ENCODE assay signal across 8 cellular contexts in genomic region chr2:27627963-27628766, GRCh38. TPM values are rescaled to one million over a fixed set of nuclear protein-coding genes. Genes with fewer than 3 reads are reported as not detected.
DNase-seq lines count a peak whose midpoint lies in the region; ATAC-seq and TF ChIP-seq lines count a peak whose summit lies in the region.

No MANE protein-coding gene starts in this region.

- intact Hi-C loops in CD4-positive, alpha-beta T cell (cut with DNase I, micrococcal nuclease) = loop anchor here (2.0 to 10.0 kb wide), 9 partner anchors 35 to 557 kb away; partner anchors contain the start of genes ZNF512 (in 2 of the 2), IFT172 (in 1 of the 2), KRTCAP3 (in 1 of the 2) and OST4 (in 1 of the 2)
- intact Hi-C loops in activated T-helper 2 cell treated with anti-CD3 and anti-CD28 coated beads, Interferon-gamma antibody, Interleukin-2, Interleukin-4, amounts not matched to agents 10 μg/mL and 5 μg/mL and 100 μg/mL, durations not matched to agents 14 hours and 24 hours and 36 hours (cut with micrococcal nuclease) = loop anchor here (1.0 to 2.0 kb wide), 4 partner anchors 10 to 199 kb away; partner anchors contain the start of genes IFT172 and NRBP1

- H3K27ac Mint-ChIP-seq in CD4-positive, alpha-beta T cell = no peak overlapping the region
- peak overlapping the region; percentile 38 for H3K27ac Mint-ChIP-seq in activated T-helper 2 cell treated with anti-CD3 and anti-CD28 coated beads, Interferon-gamma antibody, Interleukin-2, Interleukin-4, amounts not matched to agents 10 μg/mL and 5 μg/mL and 100 μg/mL, durations not matched to agents 14 hours and 24 hours and 36 hours
- no peak overlapping the region for H3K27ac Mint-ChIP-seq in activated CD4-positive, alpha-beta T cell treated with anti-CD3 and anti-CD28 coated beads, Interleukin-2, amount 10 ng/mL, durations not matched to agents 7 days and 5 days
- peak overlapping the region in 3 of 6 donors; percentile 67 to 81 (median 80) for H3K27ac Mint-ChIP-seq in immature natural killer cell

- H3K9me3 ChIP-seq in CD4-positive, alpha-beta T cell (ENCODE audit: control insufficient read depth, low read length) = no peaks in the 10 kb centered on the region
- H3K9me3 ChIP-seq in hepatocyte (ENCODE audit: low read depth) (no peaks in the 10 kb centered on the region), skeletal muscle satellite cell (replicated peaks; ENCODE audit: low read length) (no peaks in the 10 kb centered on the region)

- peak; percentile 17 for ATAC-seq in CD4-positive, alpha-beta T cell (ENCODE audit: poor library complexity)
- peak; percentile 13 for ATAC-seq in GM19452 (IDR thresholded peaks at IDR 0.05; ENCODE audit: unreplicated experiment)

- CTCF ChIA-PET in CD4-positive, alpha-beta T cell (lab: Charles Lee) = interaction anchor here (1.0 to 3.1 kb wide), 4 partner anchors 23 to 199 kb away, joined by 3 to 17 read pairs (median 4); partner anchors contain the start of genes NRBP1, SLC4A1AP and SUPT7L
- CTCF ChIA-PET in activated CD4-positive, alpha-beta T cell treated with anti-CD3 and anti-CD28 coated beads, Interleukin-2, amount 10 ng/mL, durations not matched to agents 7 days and 5 days (lab: Charles Lee) = interaction anchor here (0.6 to 1.7 kb wide), 7 partner anchors 11 to 363 kb away, joined by 3 to 6 read pairs (median 5); no protein-coding TSS in a partner anchor

- H3K27ac ChIP-seq in CD4-positive, alpha-beta T cell (ENCODE audit: low read depth, low read length) = peak overlapping the region; percentile 72
- H3K27ac ChIP-seq in hepatocyte = peak overlapping the region; percentile 88

- 4% methylated on average over 19 of the region's 21 CpGs for WGBS in hepatocyte (ENCODE audit: low lambda C conversion rate, missing lambda C conversion rate)

- H3K4me1 ChIP-seq in hepatocyte (ENCODE audit: insufficient read depth) = peaks cover 14% of the 10 kb centered on the region
- H3K4me1 ChIP-seq in skeletal muscle satellite cell (ENCODE audit: control insufficient read depth, insufficient read depth, low read length) = peaks cover 33% of the 10 kb centered on the region

- POLR2A ChIA-PET in CD4-positive, alpha-beta T cell (lab: Charles Lee) = interaction anchor here (0.6 to 1.9 kb wide), 12 partner anchors 13 to 305 kb away, joined by 3 to 20 read pairs (median 5); partner anchors contain the start of genes BABAM2, GTF3C2, MPV17 and NRBP1
- POLR2A ChIA-PET in activated CD4-positive, alpha-beta T cell treated with anti-CD3 and anti-CD28 coated beads, Interleukin-2, amount 10 ng/mL, durations not matched to agents 7 days and 5 days (lab: Charles Lee) = interaction anchor here (0.6 kb wide), 1 partner anchor 773 kb away, joined by 9 read pairs; no protein-coding TSS in a partner anchor

- H3K36me3 Mint-ChIP-seq in CD4-positive, alpha-beta T cell (ENCODE audit: low read depth) = peaks cover 41% of the 10 kb centered on the region
- peaks cover 48% of the 10 kb centered on the region for H3K36me3 Mint-ChIP-seq in activated T-helper 2 cell treated with anti-CD3 and anti-CD28 coated beads, Interferon-gamma antibody, Interleukin-2, Interleukin-4, amounts not matched to agents 10 μg/mL and 5 μg/mL and 100 μg/mL, durations not matched to agents 14 hours and 24 hours and 36 hours (ENCODE audit: low read depth)
- peaks cover 37% of the 10 kb centered on the region for H3K36me3 Mint-ChIP-seq in activated CD4-positive, alpha-beta T cell treated with anti-CD3 and anti-CD28 coated beads, Interleukin-2, amount 10 ng/mL, durations not matched to agents 7 days and 5 days (ENCODE audit: low read depth)
- peaks cover 4 to 28% (median 4%) of the 10 kb centered on the region in 3 donors for H3K36me3 Mint-ChIP-seq in immature natural killer cell

- no peak for DNase-seq in CD4-positive, alpha-beta T cell
- peak; percentile 80 for DNase-seq in HS-5 (ENCODE audit: low read depth)
- DNase-seq in activated T-helper 2 cell treated with anti-CD3 and anti-CD28 coated beads, Interferon-gamma antibody, Interleukin-2, Interleukin-4, amounts not matched to agents 10 μg/mL and 5 μg/mL and 100 μg/mL, durations not matched to agents 14 hours and 24 hours and 36 hours (ENCODE audit: low spot score) = no peak
- peak; percentile 76 for DNase-seq in hepatocyte (ENCODE audit: low spot score)
- DNase-seq in activated CD4-positive, alpha-beta T cell treated with anti-CD3 and anti-CD28 coated beads, Interleukin-2, amount 10 ng/mL, durations not matched to agents 7 days and 5 days = no peak
- DNase-seq in immature natural killer cell = no peak

- peak overlapping the region; percentile 93 for H2AFZ ChIP-seq in hepatocyte

- H4K20me1 ChIP-seq in hepatocyte (ENCODE audit: insufficient read depth, poor library complexity, severe bottlenecking) = no peaks in the 10 kb centered on the region

- no peak overlapping the region for H3K4me3 Mint-ChIP-seq in CD4-positive, alpha-beta T cell
- H3K4me3 Mint-ChIP-seq in activated T-helper 2 cell treated with anti-CD3 and anti-CD28 coated beads, Interferon-gamma antibody, Interleukin-2, Interleukin-4, amounts not matched to agents 10 μg/mL and 5 μg/mL and 100 μg/mL, durations not matched to agents 14 hours and 24 hours and 36 hours (ENCODE audit: low read depth) = no peak overlapping the region
- no peak overlapping the region for H3K4me3 Mint-ChIP-seq in activated CD4-positive, alpha-beta T cell treated with anti-CD3 and anti-CD28 coated beads, Interleukin-2, amount 10 ng/mL, durations not matched to agents 7 days and 5 days
- no peak overlapping the region for H3K4me3 Mint-ChIP-seq in immature natural killer cell

- no peaks in the 10 kb centered on the region for H3K36me3 ChIP-seq in hepatocyte (replicated peaks; ENCODE audit: insufficient read depth, low read depth)
- peaks cover 40% of the 10 kb centered on the region for H3K36me3 ChIP-seq in skeletal muscle satellite cell (ENCODE audit: insufficient read depth, low read length)

- H3K79me2 ChIP-seq in hepatocyte = peaks cover 13% of the 10 kb centered on the region

- H3K4me1 Mint-ChIP-seq in CD4-positive, alpha-beta T cell (ENCODE audit: low read depth) = peaks cover 20% of the 10 kb centered on the region
- H3K4me1 Mint-ChIP-seq in activated T-helper 2 cell treated with anti-CD3 and anti-CD28 coated beads, Interferon-gamma antibody, Interleukin-2, Interleukin-4, amounts not matched to agents 10 μg/mL and 5 μg/mL and 100 μg/mL, durations not matched to agents 14 hours and 24 hours and 36 hours (ENCODE audit: low read depth) = peaks cover 29% of the 10 kb centered on the region
- peaks cover 18% of the 10 kb centered on the region for H3K4me1 Mint-ChIP-seq in activated CD4-positive, alpha-beta T cell treated with anti-CD3 and anti-CD28 coated beads, Interleukin-2, amount 10 ng/mL, durations not matched to agents 7 days and 5 days
- peaks cover 8 to 15% of the 10 kb centered on the region in 2 donors for H3K4me1 Mint-ChIP-seq in immature natural killer cell

- peaks cover 5% of the 10 kb centered on the region for H3K9me2 ChIP-seq in hepatocyte (replicated peaks; ENCODE audit: insufficient read depth)

- peak overlapping the region; percentile 96 for H3K9ac ChIP-seq in skeletal muscle satellite cell (ENCODE audit: low read depth, low read length)

- H3K9me3 Mint-ChIP-seq in CD4-positive, alpha-beta T cell = no peaks in the 10 kb centered on the region
- H3K9me3 Mint-ChIP-seq in activated T-helper 2 cell treated with anti-CD3 and anti-CD28 coated beads, Interferon-gamma antibody, Interleukin-2, Interleukin-4, amounts not matched to agents 10 μg/mL and 5 μg/mL and 100 μg/mL, durations not matched to agents 14 hours and 24 hours and 36 hours = no peaks in the 10 kb centered on the region
- no peaks in the 10 kb centered on the region for H3K9me3 Mint-ChIP-seq in activated CD4-positive, alpha-beta T cell treated with anti-CD3 and anti-CD28 coated beads, Interleukin-2, amount 10 ng/mL, durations not matched to agents 7 days and 5 days
- H3K9me3 Mint-ChIP-seq in immature natural killer cell = no peaks in the 10 kb centered on the region

- TF ChIP-seq CTCF in CD4-positive, alpha-beta T cell (IDR thresholded peaks at IDR 0.05) = no peak
- no peak for TF ChIP-seq CTCF in hepatocyte (IDR thresholded peaks at IDR 0.05; ENCODE audit: poor library complexity)

- no peaks in the 10 kb centered on the region for H3K27me3 ChIP-seq in CD4-positive, alpha-beta T cell (ENCODE audit: control insufficient read depth, insufficient read depth, low read length)
- H3K27me3 ChIP-seq in hepatocyte = no peaks in the 10 kb centered on the region
- H3K27me3 ChIP-seq in skeletal muscle satellite cell (ENCODE audit: control insufficient read depth, insufficient read depth, low read length) = no peaks in the 10 kb centered on the region

- H3K4me2 ChIP-seq in hepatocyte (peak overlapping the region; percentile 82), skeletal muscle satellite cell (ENCODE audit: low read length) (peak overlapping the region; percentile 87)

- peak overlapping the region; percentile 67 for H3K4me3 ChIP-seq in hepatocyte
- H3K4me3 ChIP-seq in skeletal muscle satellite cell (ENCODE audit: low read length) = peak overlapping the region; percentile 87

- H3K27me3 Mint-ChIP-seq in CD4-positive, alpha-beta T cell = no peaks in the 10 kb centered on the region
- H3K27me3 Mint-ChIP-seq in activated T-helper 2 cell treated with anti-CD3 and anti-CD28 coated beads, Interferon-gamma antibody, Interleukin-2, Interleukin-4, amounts not matched to agents 10 μg/mL and 5 μg/mL and 100 μg/mL, durations not matched to agents 14 hours and 24 hours and 36 hours (ENCODE audit: low read depth) = no peaks in the 10 kb centered on the region
- H3K27me3 Mint-ChIP-seq in activated CD4-positive, alpha-beta T cell treated with anti-CD3 and anti-CD28 coated beads, Interleukin-2, amount 10 ng/mL, durations not matched to agents 7 days and 5 days = no peaks in the 10 kb centered on the region
- peaks cover 0 to 2% (median 0%) of the 10 kb centered on the region in 3 donors for H3K27me3 Mint-ChIP-seq in immature natural killer cell (ENCODE audit: low read depth in 3 of 3)

RNA-seq across cellular contexts. Expression of gene CCDC121, which starts 0.6 kb away (rescaled TPM):
- total RNA-seq in CD4-positive, alpha-beta T cell = under 1 TPM; 0.47 to 0.91 TPM
- 0.57 and 0.73 TPM in 2 replicates for total RNA-seq in activated T-helper 2 cell treated with anti-CD3 and anti-CD28 coated beads, Interferon-gamma antibody, Interleukin-2, Interleukin-4, amounts not matched to agents 10 μg/mL and 5 μg/mL and 100 μg/mL, durations not matched to agents 14 hours and 24 hours and 36 hours
- total RNA-seq in hepatocyte = 2.7 and 4.4 TPM in 2 replicates
- polyA plus RNA-seq in hepatocyte = 2.7 and 5.4 TPM in 2 replicates
- total RNA-seq in skeletal muscle satellite cell (2012; rRNA removed) = 0.25 and 1.1 TPM in 2 replicates
- total RNA-seq in activated CD4-positive, alpha-beta T cell treated with anti-CD3 and anti-CD28 coated beads, Interleukin-2, amount 10 ng/mL, durations not matched to agents 7 days and 5 days = 1 to 10 TPM in 1 of 2 experiments, under 1 TPM in 1; 1.00 to 1.2 TPM
- polyA plus RNA-seq in immature natural killer cell = 1 to 10 TPM in 2 of 3 donors, not detected in 1; 1.1 to 2.9 TPM

RNA-seq across cellular contexts. Expression of gene GPN1, which starts 0.7 kb away (rescaled TPM):
- 10 to 100 TPM; 24.6 to 28.1 TPM for total RNA-seq in CD4-positive, alpha-beta T cell
- 54.3 and 55.9 TPM in 2 replicates for total RNA-seq in activated T-helper 2 cell treated with anti-CD3 and anti-CD28 coated beads, Interferon-gamma antibody, Interleukin-2, Interleukin-4, amounts not matched to agents 10 μg/mL and 5 μg/mL and 100 μg/mL, durations not matched to agents 14 hours and 24 hours and 36 hours
- 35.8 and 36.5 TPM in 2 replicates for total RNA-seq in hepatocyte
- 30.1 and 46.7 TPM in 2 replicates for polyA plus RNA-seq in hepatocyte
- total RNA-seq in skeletal muscle satellite cell (2012; rRNA removed) = 44.6 and 48.5 TPM in 2 replicates
- total RNA-seq in activated CD4-positive, alpha-beta T cell treated with anti-CD3 and anti-CD28 coated beads, Interleukin-2, amount 10 ng/mL, durations not matched to agents 7 days and 5 days = 10 to 100 TPM; 36.3 to 44.1 TPM
- polyA plus RNA-seq in immature natural killer cell = 100 to 1,000 TPM in 1 of 3 donors, 10 to 100 TPM in 2; 89.9 to 125 (median 92.1) TPM

RNA-seq across cellular contexts. Expression of gene SUPT7L, which starts 35.2 kb away (rescaled TPM):
- total RNA-seq in CD4-positive, alpha-beta T cell = 10 to 100 TPM; 48.5 to 52.2 TPM
- total RNA-seq in activated T-helper 2 cell treated with anti-CD3 and anti-CD28 coated beads, Interferon-gamma antibody, Interleukin-2, Interleukin-4, amounts not matched to agents 10 μg/mL and 5 μg/mL and 100 μg/mL, durations not matched to agents 14 hours and 24 hours and 36 hours = 32.5 and 37.0 TPM in 2 replicates
- 32.3 and 43.3 TPM in 2 replicates for total RNA-seq in hepatocyte
- polyA plus RNA-seq in hepatocyte (27.3 and 30.7 TPM in 2 replicates), immature natural killer cell (10 to 100 TPM; 16.1 to 26.5 (median 17.6) TPM)
- 25.1 and 26.6 TPM in 2 replicates for total RNA-seq in skeletal muscle satellite cell (2012; rRNA removed)
- total RNA-seq in activated CD4-positive, alpha-beta T cell treated with anti-CD3 and anti-CD28 coated beads, Interleukin-2, amount 10 ng/mL, durations not matched to agents 7 days and 5 days = 10 to 100 TPM; 34.5 to 36.2 TPM

RNA-seq across cellular contexts. Expression of gene SLC4A1AP, which starts 35.5 kb away (rescaled TPM):
- 10 to 100 TPM; 14.2 to 15.3 TPM for total RNA-seq in CD4-positive, alpha-beta T cell
- total RNA-seq in activated T-helper 2 cell treated with anti-CD3 and anti-CD28 coated beads, Interferon-gamma antibody, Interleukin-2, Interleukin-4, amounts not matched to agents 10 μg/mL and 5 μg/mL and 100 μg/mL, durations not matched to agents 14 hours and 24 hours and 36 hours = 26.7 and 27.8 TPM in 2 replicates
- 20.6 and 21.1 TPM in 2 replicates for total RNA-seq in hepatocyte
- polyA plus RNA-seq in hepatocyte (21.9 and 22.1 TPM in 2 replicates), immature natural killer cell (10 to 100 TPM; 23.9 to 29.6 (median 27.6) TPM)
- total RNA-seq in skeletal muscle satellite cell (2012; rRNA removed) = 25.3 and 29.9 TPM in 2 replicates
- 10 to 100 TPM; 22.7 to 23.5 TPM for total RNA-seq in activated CD4-positive, alpha-beta T cell treated with anti-CD3 and anti-CD28 coated beads, Interleukin-2, amount 10 ng/mL, durations not matched to agents 7 days and 5 days

RNA-seq across cellular contexts. Expression of gene ZNF512, which starts 45.3 kb away (rescaled TPM):
- total RNA-seq in CD4-positive, alpha-beta T cell = 10 to 100 TPM; 13.6 to 14.1 TPM
- 23.9 and 25.1 TPM in 2 replicates for total RNA-seq in activated T-helper 2 cell treated with anti-CD3 and anti-CD28 coated beads, Interferon-gamma antibody, Interleukin-2, Interleukin-4, amounts not matched to agents 10 μg/mL and 5 μg/mL and 100 μg/mL, durations not matched to agents 14 hours and 24 hours and 36 hours
- total RNA-seq in hepatocyte = 27.7 and 30.7 TPM in 2 replicates
- polyA plus RNA-seq in hepatocyte = 13.7 and 19.9 TPM in 2 replicates
- total RNA-seq in skeletal muscle satellite cell (2012; rRNA removed) = 15.5 and 18.8 TPM in 2 replicates
- total RNA-seq in activated CD4-positive, alpha-beta T cell treated with anti-CD3 and anti-CD28 coated beads, Interleukin-2, amount 10 ng/mL, durations not matched to agents 7 days and 5 days = 10 to 100 TPM; 42.3 to 51.5 TPM
- 10 to 100 TPM; 17.4 to 23.4 (median 23.3) TPM for polyA plus RNA-seq in immature natural killer cell

Comparison
In these comparisons a context has a peak if more than half of its experiments do, and no peak if none do; other contexts are left out.
1. DNase-seq: peak in HS-5 (single experiment) and hepatocyte (single experiment); none in CD4-positive, alpha-beta T cell (0 of 10), activated T-helper 2 cell treated with anti-CD3 and anti-CD28 coated beads, Interferon-gamma antibody, Interleukin-2, Interleukin-4, amounts not matched to agents 10 μg/mL and 5 μg/mL and 100 μg/mL, durations not matched to agents 14 hours and 24 hours and 36 hours (single experiment), activated CD4-positive, alpha-beta T cell treated with anti-CD3 and anti-CD28 coated beads, Interleukin-2, amount 10 ng/mL, durations not matched to agents 7 days and 5 days (single experiment) and immature natural killer cell (0 of 3).